ENCODE assay signal across 26 cellular contexts in the genomic region with DNA sequence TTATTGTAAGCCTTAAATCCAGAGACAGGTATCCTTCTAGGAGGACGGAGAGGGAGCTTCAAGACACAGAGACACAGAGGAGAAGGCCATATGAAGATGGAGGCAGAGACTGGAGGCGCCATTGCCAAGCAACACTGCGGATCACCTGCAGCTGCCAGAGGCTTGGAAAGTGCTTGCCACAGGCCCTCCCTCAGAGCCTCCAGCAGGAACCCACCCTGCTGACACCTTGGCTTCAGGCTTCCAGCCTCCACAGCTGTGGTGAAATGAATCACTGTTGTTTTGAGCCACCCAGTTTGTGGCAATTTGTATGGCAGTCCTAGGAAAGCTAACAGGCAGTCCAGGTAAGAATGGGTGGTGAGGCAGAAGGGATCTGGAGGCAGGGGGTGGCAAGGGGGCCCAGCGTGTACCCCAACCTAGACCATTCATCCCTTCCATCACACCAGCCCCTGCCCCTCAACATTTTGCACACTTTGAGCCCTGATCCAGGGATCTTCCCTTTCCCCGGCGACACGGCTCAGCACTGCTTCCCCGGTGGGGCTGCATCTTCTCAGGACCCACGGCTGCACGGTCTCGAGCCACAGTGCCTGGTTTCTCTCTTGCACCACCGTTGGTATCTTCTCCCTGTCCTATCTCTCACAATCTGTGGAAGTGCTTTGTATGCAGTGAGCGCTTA. TPM values are rescaled to one million over a fixed set of nuclear protein-coding genes. Genes with fewer than 3 reads are reported as not detected.
"Had no signal": no experiment of that assay in that cellular context is flagged by ENCODE, and none has a peak within 500 bp of the region (broad histone marks: within the 10 kb centered on the region; RNA-seq: fewer than 3 reads in every experiment).

No MANE protein-coding gene starts in this region.

- H3K4me1 ChIP-seq: foreskin keratinocyte had no signal

- H3K4me3 Mint-ChIP-seq: activated CD4-positive, alpha-beta T cell treated with anti-CD3 and anti-CD28 coated beads for 36 hours; immature natural killer cell; nephron progenitor cell; WTC11 had no signal

- FAIRE-seq: astrocyte had no signal

- H3K27me3 ChIP-seq: breast epithelium, hepatocyte had no signal

- H3K9me3 ChIP-seq: breast epithelium, left ventricle myocardium inferior, sigmoid colon had no signal

- H3K4me3 ChIP-seq: breast epithelium, hepatocyte, left ventricle myocardium inferior, sigmoid colon had no signal

- ATAC-seq: activated CD4-positive, alpha-beta T cell treated with anti-CD3 and anti-CD28 coated beads for 36 hours; activated naive CD4-positive, alpha-beta T cell treated with anti-CD3 and anti-CD28 coated beads, Interleukin-2, amount 50 U/mL, for 72 hours; foreskin keratinocyte; WTC11 had no signal

- H3K27me3 Mint-ChIP-seq: activated CD4-positive, alpha-beta T cell treated with anti-CD3 and anti-CD28 coated beads for 36 hours had no signal

- H3K27ac ChIP-seq: breast epithelium, foreskin keratinocyte, hepatocyte, left ventricle myocardium inferior, sigmoid colon had no signal

- H3K4me2 ChIP-seq: hepatocyte had no signal

- H3K4me1 Mint-ChIP-seq: activated CD4-positive, alpha-beta T cell treated with anti-CD3 and anti-CD28 coated beads for 36 hours had no signal

- H3K27ac Mint-ChIP-seq: activated CD4-positive, alpha-beta T cell treated with anti-CD3 and anti-CD28 coated beads for 36 hours; activated naive CD4-positive, alpha-beta T cell treated with anti-CD3 and anti-CD28 coated beads, Interleukin-2, amount 50 U/mL, for 72 hours; immature natural killer cell; nephron progenitor cell; WTC11 had no signal

- H3K9me3 Mint-ChIP-seq: activated naive CD4-positive, alpha-beta T cell treated with anti-CD3 and anti-CD28 coated beads, Interleukin-2, amount 50 U/mL, for 72 hours; immature natural killer cell had no signal

- DNase-seq: activated CD4-positive, alpha-beta T cell treated with anti-CD3 and anti-CD28 coated beads for 36 hours; activated CD4-positive, alpha-beta T cell treated with anti-CD3 and anti-CD28 coated beads, Interleukin-2, amount 50 U/mL, for 4 hours; activated gamma-delta T cell treated with Interleukin-2 at 50 U/mL for 16 hours; activated T-cell treated with anti-CD3 and anti-CD28 coated beads for 4 hours; cortex of kidney; effector CD4-positive, alpha-beta T cell; erythroblast; foreskin keratinocyte; glutamatergic neuron; immature natural killer cell; kidney glomerular epithelial cell; left ventricle myocardium inferior; nephron progenitor cell; nucleus accumbens; sigmoid colon; stimulated activated CD4-positive, alpha-beta T cell treated with anti-CD3 and anti-CD28 coated beads, Interleukin-4, amount 100 ng/mL, for 24 hours; stimulated activated naive CD4-positive, alpha-beta T cell treated with Interleukin-2 at 50 U/mL for 16 hours; T-helper 9 cell had no signal

- H3K36me3 Mint-ChIP-seq: activated naive CD4-positive, alpha-beta T cell treated with anti-CD3 and anti-CD28 coated beads, Interleukin-2, amount 50 U/mL, for 72 hours; immature natural killer cell had no signal

- H2AFZ ChIP-seq: hepatocyte had no signal

- H3K36me3 ChIP-seq: breast epithelium, left ventricle myocardium inferior, sigmoid colon had no signal

- H3K79me2 ChIP-seq: hepatocyte had no signal

RNA-seq across cellular contexts. Expression of gene FAIM2, which starts 38.5 kb away (rescaled TPM):
- total RNA-seq: foreskin keratinocyte, lung microvascular endothelial cell, renal cortical epithelial cell, SK-MEL-5 had no signal
- polyA plus RNA-seq: foreskin keratinocyte had no signal
